9 cellular contexts compared by ENCODE assay signal in genomic region chr5:13250450-13251291, GRCh38.
DNase-seq lines count a peak whose midpoint lies in the region; ATAC-seq and TF ChIP-seq lines count a peak whose summit lies in the region.
"Had no signal": no experiment of that assay in that cellular context is flagged by ENCODE, and none has a peak within 500 bp of the region (broad histone marks: within the 10 kb centered on the region; RNA-seq: fewer than 3 reads in every experiment).

No MANE protein-coding gene starts in this region.

- H3K27me3 ChIP-seq in CD4-positive, alpha-beta T cell (ENCODE audit: control insufficient read depth, insufficient read depth, low read length) = no peaks in the 10 kb centered on the region

- peaks cover 4% of the 10 kb centered on the region for H3K9me3 ChIP-seq in CD4-positive, alpha-beta T cell (ENCODE audit: control insufficient read depth, low read length)

- H3K4me3 Mint-ChIP-seq in CD4-positive, alpha-beta T cell = no peak overlapping the region
- H3K4me3 Mint-ChIP-seq: CD4-positive, CD25-positive, alpha-beta regulatory T cell had no signal

- H3K9me3 Mint-ChIP-seq in CD4-positive, alpha-beta T cell = peaks cover 8% of the 10 kb centered on the region

- intact Hi-C loops in CD4-positive, alpha-beta T cell (cut with DNase I, micrococcal nuclease) = no loop called here

- H3K4me3 ChIP-seq in astrocyte of the cerebellum (ENCODE audit: low read depth, low read length) = no peak overlapping the region

- no peak for ATAC-seq in CD4-positive, alpha-beta T cell (ENCODE audit: poor library complexity)
- ATAC-seq in HG03045 (IDR thresholded peaks at IDR 0.05; ENCODE audit: unreplicated experiment) = no peak

- CTCF ChIA-PET in CD4-positive, alpha-beta T cell (lab: Charles Lee) = no interaction called here

- in situ Hi-C loops in astrocyte of the cerebellum (cut with HindIII; ENCODE audit: low sequenced_read_pairs) = no loop called here

- no peaks in the 10 kb centered on the region for H3K27me3 Mint-ChIP-seq in CD4-positive, alpha-beta T cell
- H3K27me3 Mint-ChIP-seq: CD4-positive, CD25-positive, alpha-beta regulatory T cell had no signal

- DNase-seq in NCI-H2227 (lab: John Stamatoyannopoulos, UW; ENCODE audit: unreplicated experiment) (peak; percentile 12), NCI-H2227 treated with DMSO at 0.1 percent for 48 hours (lab: John Stamatoyannopoulos, UW) (no peak), HT1080 (ENCODE audit: low read depth) (peak; percentile 24), astrocyte of the cerebellum (ENCODE audit: low read depth) (no peak), renal cortical epithelial cell (ENCODE audit: low read depth) (peak; percentile 35), cerebellar cortex (ENCODE audit: low spot score) (no peak)
- no peak for DNase-seq in CD4-positive, alpha-beta T cell
- DNase-seq: CD4-positive, CD25-positive, alpha-beta regulatory T cell had no signal

- POLR2A ChIA-PET in CD4-positive, alpha-beta T cell (lab: Charles Lee) = no interaction called here

- H3K4me1 Mint-ChIP-seq in CD4-positive, alpha-beta T cell (ENCODE audit: low read depth) = no peaks in the 10 kb centered on the region

- no peak overlapping the region for H3K27ac ChIP-seq in CD4-positive, alpha-beta T cell (ENCODE audit: low read depth, low read length)

- H3K27ac Mint-ChIP-seq in CD4-positive, alpha-beta T cell = no peak overlapping the region
- H3K27ac Mint-ChIP-seq: CD4-positive, CD25-positive, alpha-beta regulatory T cell had no signal

- no peaks in the 10 kb centered on the region for H3K36me3 Mint-ChIP-seq in CD4-positive, alpha-beta T cell (ENCODE audit: low read depth)
- H3K36me3 Mint-ChIP-seq: CD4-positive, CD25-positive, alpha-beta regulatory T cell had no signal

- peak; percentile 55 for TF ChIP-seq CTCF in astrocyte of the cerebellum (IDR thresholded peaks at IDR 0.05; ENCODE audit: low read depth, low read length, missing control alignments)
- no peak for TF ChIP-seq CTCF in CD4-positive, alpha-beta T cell (IDR thresholded peaks at IDR 0.05)

Comparison
In these comparisons a context has a peak if more than half of its experiments do, and no peak if none do; other contexts are left out.
1. DNase-seq: peak in NCI-H2227 (single experiment), HT1080 (single experiment) and renal cortical epithelial cell (single experiment); none in NCI-H2227 treated with DMSO at 0.1 percent for 48 hours (single experiment), astrocyte of the cerebellum (single experiment), CD4-positive, alpha-beta T cell (0 of 10) and cerebellar cortex (single experiment).